12 cellular contexts compared by ENCODE assay signal in the genomic region with DNA sequence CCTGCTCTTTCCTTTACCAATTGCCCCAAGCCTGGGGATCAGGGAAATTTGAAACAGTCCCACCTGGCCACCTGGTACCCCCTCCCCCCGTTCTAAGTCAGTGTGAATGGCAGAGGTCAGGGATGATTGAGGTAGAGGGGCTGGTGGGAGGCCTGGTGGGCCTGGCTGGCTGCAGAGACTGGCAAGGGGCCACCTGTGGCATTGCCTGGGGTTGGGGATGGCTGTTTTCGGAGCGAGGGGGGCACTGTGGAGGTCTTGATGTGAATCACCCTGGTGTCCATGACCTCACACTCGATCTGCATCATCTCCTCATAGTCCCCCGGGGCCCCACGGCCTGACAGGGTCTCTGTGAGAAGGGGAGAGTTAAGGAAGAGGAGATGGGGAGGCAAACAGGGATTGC. TPM values are rescaled to one million over a fixed set of nuclear protein-coding genes. Genes with fewer than 3 reads are reported as not detected.
DNase-seq lines count a peak whose midpoint lies in the region.
"Had no signal": no experiment of that assay in that cellular context is flagged by ENCODE, and none has a peak within 500 bp of the region (broad histone marks: within the 10 kb centered on the region; RNA-seq: fewer than 3 reads in every experiment).

No MANE protein-coding gene starts in this region.

- DNase-seq in SJSA1 (ENCODE audit: low read depth in 1 of 2, low spot score in 2 of 2) = no peak
- DNase-seq in cardiac septum (ENCODE audit: low spot score) = no peak
- DNase-seq in activated CD8-positive, alpha-beta memory T cell treated with anti-CD3 and anti-CD28 coated beads for 24 hours = no peak
- DNase-seq: amygdala, GF-D8, left ventricle myocardium superior, MM.1S, nucleus accumbens had no signal

- peak overlapping the region; percentile 67 for H3K27ac ChIP-seq in SJSA1
- peak overlapping the region; percentile 13 for H3K27ac ChIP-seq in rectal smooth muscle tissue (ENCODE audit: low read depth, low read length)
- H3K27ac ChIP-seq: BLaER1 treated with 17β-estradiol and CSF1 and Interleukin-3, amounts not matched to agents 10 nM and 100 nM; PC-9 had no signal

- no peak overlapping the region for H3K4me3 ChIP-seq in SJSA1
- no peak overlapping the region for H3K4me3 ChIP-seq in rectal smooth muscle tissue (ENCODE audit: low read length)
- H3K4me3 ChIP-seq: BLaER1 treated with 17β-estradiol and CSF1 and Interleukin-3, amounts not matched to agents 10 nM and 100 nM; heart left ventricle; PC-9 had no signal

- peaks cover 62% of the 10 kb centered on the region for H3K36me3 ChIP-seq in SJSA1
- H3K36me3 ChIP-seq in rectal smooth muscle tissue (ENCODE audit: control insufficient read depth, insufficient read depth, low read length) = peaks cover 32% of the 10 kb centered on the region

- H3K27me3 ChIP-seq in SJSA1 (replicated peaks) = no peaks in the 10 kb centered on the region
- no peaks in the 10 kb centered on the region for H3K27me3 ChIP-seq in rectal smooth muscle tissue (ENCODE audit: control insufficient read depth, insufficient read depth, low read length)
- H3K27me3 ChIP-seq: BLaER1 treated with 17β-estradiol and CSF1 and Interleukin-3, amounts not matched to agents 10 nM and 100 nM; heart left ventricle had no signal

- peaks cover 43% of the 10 kb centered on the region for H3K4me1 ChIP-seq in SJSA1 (replicated peaks)
- H3K4me1 ChIP-seq in rectal smooth muscle tissue (ENCODE audit: control insufficient read depth, insufficient read depth, low read length) = peaks cover 19% of the 10 kb centered on the region

- intact Hi-C loops in cardiac septum (cut with DNase I) = no loop called here

- H3K9ac ChIP-seq in rectal smooth muscle tissue (ENCODE audit: low read length) = no peak overlapping the region

- H3K9me3 ChIP-seq in SJSA1 (replicated peaks) = no peaks in the 10 kb centered on the region
- H3K9me3 ChIP-seq: BLaER1 treated with 17β-estradiol and CSF1 and Interleukin-3, amounts not matched to agents 10 nM and 100 nM; heart left ventricle had no signal

RNA-seq across cellular contexts. Expression of a gene that starts 6.5 kb away (rescaled TPM):
- total RNA-seq in SJSA1 (2014; rRNA removed; shearing (Covaris generic)) = 0.66 TPM in 1 of 2 replicates, not detected in the other
- 59.9 TPM for total RNA-seq in cardiac septum

RNA-seq across cellular contexts. Expression of a gene that starts 12.4 kb away (rescaled TPM):
- total RNA-seq in SJSA1 (2014; rRNA removed; shearing (Covaris generic)) = 22.8 and 44.0 TPM in 2 replicates
- 40.8 TPM for total RNA-seq in cardiac septum

RNA-seq across cellular contexts. Expression of a gene that starts 14.5 kb away (rescaled TPM):
- 5.7 and 10.5 TPM in 2 replicates for total RNA-seq in SJSA1 (2014; rRNA removed; shearing (Covaris generic))
- total RNA-seq in cardiac septum = 1.9 TPM

RNA-seq across cellular contexts. Expression of a gene that starts 36.1 kb away (rescaled TPM):
- total RNA-seq in SJSA1 (2014; rRNA removed; shearing (Covaris generic)) = not detected in 2 replicates
- total RNA-seq in cardiac septum = 0.83 TPM

RNA-seq across cellular contexts. Expression of a gene that starts 38.3 kb away (rescaled TPM):
- 10.3 and 38.2 TPM in 2 replicates for total RNA-seq in SJSA1 (2014; rRNA removed; shearing (Covaris generic))
- 15.6 TPM for total RNA-seq in cardiac septum

Comparison
In these comparisons a context has a peak if more than half of its experiments do, and no peak if none do; other contexts are left out.
1. RNA of a gene that starts 6.5 kb away (total RNA-seq): 59.9 TPM in cardiac septum (single experiment); 0.66 TPM in SJSA1; every median in the first group is over 10 times any median in the second.